17 cellular contexts compared by ENCODE assay signal in the genomic region with DNA sequence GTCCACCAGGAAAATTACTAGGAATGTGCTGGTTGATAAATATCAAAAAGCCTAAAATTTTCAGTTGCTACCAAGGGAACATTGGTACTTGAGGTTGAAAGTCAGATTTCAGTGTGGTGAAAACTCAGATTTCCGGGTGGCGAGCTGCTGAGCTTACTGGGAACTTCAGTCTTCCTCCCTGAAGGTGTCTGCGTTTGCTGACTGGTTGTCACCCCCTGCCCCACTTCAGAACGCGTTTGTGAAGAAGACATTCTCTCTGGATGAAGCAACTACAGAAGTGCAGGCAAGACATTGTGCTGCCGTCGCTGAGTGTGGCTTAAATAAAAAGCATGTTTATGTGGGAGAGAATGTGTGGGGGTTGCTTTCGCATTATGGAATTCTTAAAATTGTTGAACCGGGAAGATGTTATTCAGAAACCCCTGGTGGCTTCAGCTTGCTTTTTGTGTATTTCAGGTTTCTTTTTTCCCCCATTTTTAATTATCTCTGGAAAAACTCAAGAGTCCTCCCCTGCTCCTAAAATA. TPM values are rescaled to one million over a fixed set of nuclear protein-coding genes. Genes with fewer than 3 reads are reported as not detected.
"Had no signal": no experiment of that assay in that cellular context is flagged by ENCODE, and none has a peak within 500 bp of the region (broad histone marks: within the 10 kb centered on the region; RNA-seq: fewer than 3 reads in every experiment).

No MANE protein-coding gene starts in this region.

- H3K36me3 ChIP-seq: ascending aorta, left lung, prostate gland, stomach, vagina had no signal

- ATAC-seq: left lung; naive thymus-derived CD8-positive, alpha-beta T cell; sciatic nerve had no signal

- H3K27me3 ChIP-seq: ascending aorta, dorsolateral prefrontal cortex, left lung, stomach, vagina had no signal

- H3K36me3 Mint-ChIP-seq: activated naive CD8-positive, alpha-beta T cell treated with anti-CD3 and anti-CD28 coated beads for 36 hours; naive thymus-derived CD8-positive, alpha-beta T cell had no signal

- H3K9me3 Mint-ChIP-seq: activated CD4-positive, alpha-beta T cell treated with anti-CD3 and anti-CD28 coated beads, Interleukin-2, amount 10 ng/mL, durations not matched to agents 7 days and 5 days; activated naive CD8-positive, alpha-beta T cell treated with anti-CD3 and anti-CD28 coated beads for 36 hours; endodermal cell; naive thymus-derived CD8-positive, alpha-beta T cell; T-helper 2 cell treated with Interferon-gamma antibody and Interleukin-4, amounts not matched to agents 5 μg/mL and 100 μg/mL, for 36 hours had no signal

- H3K4me3 ChIP-seq: left lung, prostate gland, stomach, vagina had no signal

- H3K4me3 Mint-ChIP-seq: activated CD4-positive, alpha-beta T cell treated with anti-CD3 and anti-CD28 coated beads, Interleukin-2, amount 10 ng/mL, durations not matched to agents 7 days and 5 days; activated naive CD8-positive, alpha-beta T cell treated with anti-CD3 and anti-CD28 coated beads for 36 hours; endodermal cell; naive thymus-derived CD8-positive, alpha-beta T cell; T-helper 2 cell treated with Interferon-gamma antibody and Interleukin-4, amounts not matched to agents 5 μg/mL and 100 μg/mL, for 36 hours had no signal

- H3K4me1 ChIP-seq: left lung, prostate gland, vagina had no signal

- DNase-seq: activated CD4-positive, alpha-beta T cell treated with anti-CD3 and anti-CD28 coated beads, Interleukin-2, amount 10 ng/mL, durations not matched to agents 7 days and 5 days; activated CD4-positive, CD25-positive, alpha-beta regulatory T cell; activated CD8-positive, alpha-beta memory T cell treated with anti-CD3 and anti-CD28 coated beads, Interleukin-2, amount 50 U/mL, for 48 hours; activated naive CD8-positive, alpha-beta T cell treated with anti-CD3 and anti-CD28 coated beads for 36 hours; dorsolateral prefrontal cortex; left lung; mammary epithelial cell; naive thymus-derived CD8-positive, alpha-beta T cell; nucleus accumbens; stimulated activated CD4-positive, alpha-beta T cell treated with anti-CD3 and anti-CD28 coated beads, Interleukin-1b, Interleukin-23, amount 100 ng/mL, for 48 hours; stomach had no signal

- H3K27ac ChIP-seq: ascending aorta, left lung, prostate gland, stomach, vagina had no signal

- H3K4me1 Mint-ChIP-seq: activated naive CD8-positive, alpha-beta T cell treated with anti-CD3 and anti-CD28 coated beads for 36 hours; endodermal cell had no signal

- H3K27ac Mint-ChIP-seq: activated CD4-positive, alpha-beta T cell treated with anti-CD3 and anti-CD28 coated beads, Interleukin-2, amount 10 ng/mL, durations not matched to agents 7 days and 5 days; activated naive CD8-positive, alpha-beta T cell treated with anti-CD3 and anti-CD28 coated beads for 36 hours; endodermal cell; naive thymus-derived CD8-positive, alpha-beta T cell; T-helper 2 cell treated with Interferon-gamma antibody and Interleukin-4, amounts not matched to agents 5 μg/mL and 100 μg/mL, for 36 hours had no signal

- H3K9me3 ChIP-seq: ascending aorta, left lung, prostate gland, stomach, vagina had no signal

RNA-seq across cellular contexts. Expression of a gene that starts 7.1 kb away (rescaled TPM):
- total RNA-seq: ascending aorta had no signal
- polyA plus RNA-seq: naive thymus-derived CD8-positive, alpha-beta T cell had no signal
